13 cellular contexts compared by ENCODE assay signal in the genomic region with DNA sequence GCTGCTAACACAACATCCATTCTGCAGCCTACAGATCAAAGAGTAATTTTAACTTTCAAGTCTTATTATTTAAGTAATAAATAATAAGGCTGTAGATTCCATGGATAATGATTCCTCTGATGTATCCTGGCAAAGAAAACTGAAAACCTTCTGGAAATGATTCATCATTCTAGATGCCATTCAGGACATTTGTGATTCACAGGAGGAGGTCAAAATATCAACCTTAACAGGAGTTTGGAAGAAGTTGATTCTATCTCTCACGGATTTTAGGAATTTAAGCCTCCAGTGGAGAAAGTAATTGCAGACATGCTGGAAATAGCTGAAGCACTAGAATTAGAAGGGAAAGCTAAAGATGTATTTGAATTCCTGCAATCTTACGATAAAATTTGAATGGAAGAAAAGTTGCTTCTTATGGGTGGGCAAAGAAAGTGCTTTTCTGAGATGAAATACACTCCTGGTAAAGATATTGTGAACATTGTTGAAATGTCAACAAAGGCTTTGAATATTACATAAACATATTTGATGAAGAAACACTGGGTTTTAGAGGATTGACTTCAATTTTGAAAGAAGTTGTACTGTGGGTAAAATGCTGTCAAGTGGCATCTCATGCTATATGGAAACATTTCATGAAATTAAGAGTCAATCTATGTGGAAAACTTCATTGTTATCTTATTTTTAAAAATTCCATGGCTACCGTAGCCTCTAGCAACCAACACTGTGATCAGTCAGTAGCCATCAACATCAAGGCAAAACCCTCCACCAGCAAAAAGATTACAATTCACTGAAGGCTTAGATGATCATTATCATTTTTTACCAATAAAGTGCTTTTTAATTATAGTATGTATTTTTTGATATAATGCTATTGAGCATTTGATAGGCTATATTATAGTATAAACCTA.
DNase-seq lines count a peak whose midpoint lies in the region; ATAC-seq and TF ChIP-seq lines count a peak whose summit lies in the region.
"Had no signal": no experiment of that assay in that cellular context is flagged by ENCODE, and none has a peak within 500 bp of the region (broad histone marks: within the 10 kb centered on the region; RNA-seq: fewer than 3 reads in every experiment).

No MANE protein-coding gene starts in this region.

- CTCF ChIA-PET in RWPE1 (lab: Yijun Ruan, JAX), result no interaction called here

- TF ChIP-seq CTCF in foreskin keratinocyte (conservative IDR thresholded peaks at IDR 0.05), result no peak
- no peak for TF ChIP-seq CTCF in RWPE1 (conservative IDR thresholded peaks at IDR 0.05; ENCODE audit: low read depth)

- H3K27me3 ChIP-seq in foreskin keratinocyte, result no peaks in the 10 kb centered on the region

- DNase-seq in DMS 273 (lab: John Stamatoyannopoulos, UW; ENCODE audit: unreplicated experiment) (peak; percentile 15), DMS 273 treated with DMSO at 0.1 percent for 48 hours (lab: John Stamatoyannopoulos, UW) (no peak), HCEC 1CT (peak; percentile 71), RKO (ENCODE audit: low spot score) (peak; percentile 16), foreskin keratinocyte (peak in 1 of 2 donors; percentile 43), RWPE1 (ENCODE audit: low spot score) (no peak), HuH-7.5 (ENCODE audit: low spot score) (no peak), NCI-H82 treated with DMSO at 0.1 percent for 48 hours (lab: John Stamatoyannopoulos, UW; ENCODE audit: unreplicated experiment) (no peak)
- DNase-seq: H9, NCI-H2029, substantia nigra had no signal

- POLR2A ChIA-PET in RWPE1 (lab: Yijun Ruan, JAX; ENCODE audit: low non-redundant PET), result no interaction called here

- ATAC-seq in foreskin keratinocyte, result peak; percentile 79

- H3K4me1 ChIP-seq in foreskin keratinocyte, result peaks cover 4% of the 10 kb centered on the region

- H3K27ac ChIP-seq in foreskin keratinocyte (no peak overlapping the region), RWPE1 (no peak overlapping the region)
- H3K27ac ChIP-seq: 22Rv1, C4-2B had no signal

Comparison
In these comparisons a context has a peak if more than half of its experiments do, and no peak if none do; other contexts are left out.
1. DNase-seq: peak in DMS 273 (single experiment), HCEC 1CT (single experiment) and RKO (single experiment); none in DMS 273 treated with DMSO at 0.1 percent for 48 hours (single experiment), RWPE1 (single experiment), HuH-7.5 (single experiment) and NCI-H82 treated with DMSO at 0.1 percent for 48 hours (single experiment).